Comparison of ENCODE assay signal across 23 cellular contexts in the genomic region with DNA sequence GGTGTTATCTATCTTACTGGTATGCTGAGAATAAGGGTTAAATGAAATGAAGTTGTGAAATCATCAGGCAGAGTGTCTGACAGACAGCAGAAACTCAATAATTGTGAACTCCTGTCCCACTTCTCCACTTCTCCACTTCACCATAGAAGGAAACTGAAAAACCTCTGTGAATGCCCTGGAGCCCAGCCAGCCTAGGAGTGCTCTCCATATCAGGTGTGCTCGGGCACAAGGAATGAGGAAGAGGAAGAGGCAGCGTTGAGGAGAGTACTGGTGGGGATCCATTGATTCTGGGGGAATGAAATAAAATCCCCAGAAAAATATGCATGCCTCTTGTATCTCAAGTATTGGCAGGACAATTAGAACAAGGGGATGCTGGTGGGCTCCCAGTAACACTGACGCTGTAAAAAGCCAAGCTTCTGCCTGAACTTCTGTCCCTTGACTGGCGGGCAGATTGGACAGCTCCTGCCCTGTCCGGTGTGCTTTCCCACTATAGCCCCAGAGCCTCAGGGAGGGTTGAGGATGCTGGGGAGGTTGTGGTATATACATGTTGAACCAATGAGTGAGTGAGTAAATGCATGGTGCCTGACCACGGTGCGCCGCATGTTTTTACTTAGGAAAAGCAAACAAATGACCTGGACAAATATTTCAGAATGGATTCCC. TPM values are rescaled to one million over a fixed set of nuclear protein-coding genes. Genes with fewer than 3 reads are reported as not detected.
A peak's percentile ranks its signal among the peaks of the same experiment; 100 is the strongest.
DNase-seq lines count a peak whose midpoint lies in the region; ATAC-seq and TF ChIP-seq lines count a peak whose summit lies in the region.
"Had no signal": no experiment of that assay in that cellular context is flagged by ENCODE, and none has a peak within 500 bp of the region (broad histone marks: within the 10 kb centered on the region; RNA-seq: fewer than 3 reads in every experiment).

No MANE protein-coding gene starts in this region.

- H3K27ac ChIP-seq in tibial artery = no peak overlapping the region
- H3K27ac ChIP-seq: neutrophil had no signal

- peaks cover 13% of the 10 kb centered on the region for H3K4me1 Mint-ChIP-seq in type B pancreatic cell (ENCODE audit: unreplicated experiment)
- H3K4me1 Mint-ChIP-seq: central memory CD8-positive, alpha-beta T cell had no signal

- TF ChIP-seq CTCF in type B pancreatic cell (conservative IDR thresholded peaks at IDR 0.05) = no peak
- no peak for TF ChIP-seq CTCF in tibial artery (IDR thresholded peaks at IDR 0.05)

- DNase-seq in DMS53 (lab: John Stamatoyannopoulos, UW) = peak; percentile 39
- DNase-seq in DMS53 treated with DMSO at 0.1 percent for 48 hours (lab: John Stamatoyannopoulos, UW; ENCODE audit: unreplicated experiment) = no peak
- DNase-seq in NCI-H2196 treated with DMSO at 0.1 percent for 48 hours (lab: John Stamatoyannopoulos, UW; ENCODE audit: unreplicated experiment) = peak; percentile 3
- peak; percentile 59 to 69 for DNase-seq in left colon
- DNase-seq in type B pancreatic cell (ENCODE audit: extremely low spot score, unreplicated experiment) = no peak
- no peak for DNase-seq in NCI-H2227 treated with DMSO at 0.1 percent for 48 hours (lab: John Stamatoyannopoulos, UW)
- no peak for DNase-seq in AML-193 (lab: John Stamatoyannopoulos, UW)
- DNase-seq in tibial artery = no peak
- DNase-seq: 8988T; activated CD4-positive, alpha-beta memory T cell treated with anti-CD3 and anti-CD28 coated beads for 36 hours; activated naive CD4-positive, alpha-beta T cell treated with Interleukin-2 at 50 U/mL for 16 hours; anterior cingulate cortex; BE2C; H9; kidney glomerular epithelial cell; midbrain; NCI-H1417 had no signal

- H3K9me3 Mint-ChIP-seq in type B pancreatic cell = no peaks in the 10 kb centered on the region
- H3K9me3 Mint-ChIP-seq: activated CD4-positive, alpha-beta memory T cell treated with anti-CD3 and anti-CD28 coated beads for 36 hours; central memory CD8-positive, alpha-beta T cell; H9 had no signal

- H3K36me3 Mint-ChIP-seq in type B pancreatic cell = no peaks in the 10 kb centered on the region
- H3K36me3 Mint-ChIP-seq: activated CD4-positive, alpha-beta memory T cell treated with anti-CD3 and anti-CD28 coated beads for 36 hours; WTC11 had no signal

- intact Hi-C loops in left colon (cut with DNase I, micrococcal nuclease) = no loop called here
- intact Hi-C loops in tibial artery (cut with DNase I; ENCODE audit: low total_unique reads) = no loop called here

- H3K9me3 ChIP-seq in tibial artery = no peaks in the 10 kb centered on the region
- H3K9me3 ChIP-seq: BE2C, neutrophil had no signal

- no peaks in the 10 kb centered on the region for H3K27me3 Mint-ChIP-seq in type B pancreatic cell

- H3K27ac Mint-ChIP-seq in type B pancreatic cell = peak overlapping the region; percentile 60
- H3K27ac Mint-ChIP-seq: activated CD4-positive, alpha-beta memory T cell treated with anti-CD3 and anti-CD28 coated beads for 36 hours; WTC11 had no signal

- H3K4me3 ChIP-seq in tibial artery = no peak overlapping the region
- H3K4me3 ChIP-seq: GM12878 had no signal

- no peaks in the 10 kb centered on the region for H3K36me3 ChIP-seq in tibial artery
- H3K36me3 ChIP-seq: BE2C, neutrophil had no signal

- peak overlapping the region; percentile 48 for H3K4me3 Mint-ChIP-seq in type B pancreatic cell
- H3K4me3 Mint-ChIP-seq: activated CD4-positive, alpha-beta memory T cell treated with anti-CD3 and anti-CD28 coated beads for 36 hours; central memory CD8-positive, alpha-beta T cell; H9; WTC11 had no signal

- peak; percentile 95 for ATAC-seq in left colon
- ATAC-seq: esophagus mucosa, GM12878, Right ventricle myocardium inferior, WTC11 had no signal

- no peaks in the 10 kb centered on the region for H3K4me1 ChIP-seq in tibial artery
- H3K4me1 ChIP-seq: BE2C had no signal

- H3K27me3 ChIP-seq in tibial artery = no peaks in the 10 kb centered on the region
- H3K27me3 ChIP-seq: BE2C had no signal

RNA-seq across cellular contexts. Expression of a gene that starts 47.7 kb away (rescaled TPM):
- total RNA-seq in left colon (under 1 TPM; 0.18 to 0.84 TPM), type B pancreatic cell (ENCODE audit: low replicate concordance) (3.7 and 8.2 TPM in 2 replicates)
- total RNA-seq: activated CD4-positive, alpha-beta memory T cell treated with anti-CD3 and anti-CD28 coated beads for 36 hours had no signal

Comparison
In these comparisons a context has a peak if more than half of its experiments do, and no peak if none do; other contexts are left out.
1. DNase-seq: peak in DMS53 (single experiment), NCI-H2196 treated with DMSO at 0.1 percent for 48 hours (single experiment) and left colon (2 of 2); none in DMS53 treated with DMSO at 0.1 percent for 48 hours (single experiment), type B pancreatic cell (single experiment), NCI-H2227 treated with DMSO at 0.1 percent for 48 hours (single experiment), AML-193 (0 of 2) and tibial artery (0 of 2).